In genomic region chr7:6615853-6616555, GRCh38 we compare ENCODE assay signal across 1 cellular context.
A peak's percentile ranks its signal among the peaks of the same experiment; 100 is the strongest.
TF ChIP-seq lines count a peak whose summit lies in the region.

No MANE protein-coding gene starts in this region.

TF ChIP-seq in HepG2, 621 proteins besides CTCF, POLR2A, EP300 and RAD21 (continues in another document):
- TF ChIP-seq TERF1 (CRISPR knock-in tag; IDR thresholded peaks at IDR 0.05) (no peak), TAF1 (CRISPR knock-in tag; IDR thresholded peaks at IDR 0.05) (peak; percentile 40; the same call in 1 of the 2 replicates), ZNF800 (CRISPR knock-in tag; IDR thresholded peaks at IDR 0.05) (peak; percentile 84; the same call in 1 of the 2 replicates), ATRX (CRISPR knock-in tag; IDR thresholded peaks at IDR 0.05; ENCODE audit: borderline replicate concordance) (no peak), ZNF205 (CRISPR knock-in tag; IDR thresholded peaks at IDR 0.05) (peak; percentile 96), NR0B2 (CRISPR knock-in tag; IDR thresholded peaks at IDR 0.05) (0 out of 2 replicates have a peak, but pooled peaks have one; percentile 15), GATAD2A (CRISPR knock-in tag; IDR thresholded peaks at IDR 0.05) (0 out of 2 replicates have a peak, but pooled peaks have one; percentile 33), SRSF1 (optimal IDR thresholded peaks at IDR 0.05; ENCODE audit: low read depth, low read length) (no peak), MAFG (CRISPR knock-in tag; IDR thresholded peaks at IDR 0.05) (no peak), BCLAF1 (IDR thresholded peaks at IDR 0.05) (no peak), KLF6 (CRISPR knock-in tag; IDR thresholded peaks at IDR 0.05) (peak; percentile 73; the same call in 1 of the 2 replicates), UBTF (CRISPR knock-in tag; IDR thresholded peaks at IDR 0.05) (peak; percentile 69), THAP11 (CRISPR knock-in tag; IDR thresholded peaks at IDR 0.05) (peak; percentile 42), ZNF713 (CRISPR knock-in tag; IDR thresholded peaks at IDR 0.05) (no peak), ZNF121 (CRISPR knock-in tag; IDR thresholded peaks at IDR 0.05) (0 out of 2 replicates have a peak, but pooled peaks have one; percentile 17), ZNF407 (CRISPR knock-in tag; IDR thresholded peaks at IDR 0.05; ENCODE audit: not compliant biosample characterization) (peak; percentile 59), GPN1 (CRISPR knock-in tag; IDR thresholded peaks at IDR 0.05; ENCODE audit: borderline replicate concordance) (no peak), CBX2 (IDR thresholded peaks at IDR 0.05; ENCODE audit: low read depth, low read length) (no peak), CBX2 (CRISPR knock-in tag; IDR thresholded peaks at IDR 0.05; ENCODE audit: low read depth) (no peak), PHF8 (CRISPR knock-in tag; IDR thresholded peaks at IDR 0.05) (peak; percentile 67), ZNF891 (CRISPR knock-in tag; IDR thresholded peaks at IDR 0.05) (peak; percentile 82; the same call in 1 of the 2 replicates), ISL2 (CRISPR knock-in tag; IDR thresholded peaks at IDR 0.05) (0 out of 2 replicates have a peak, but pooled peaks have one; percentile 34), GABPB1 (CRISPR knock-in tag; IDR thresholded peaks at IDR 0.05) (peak; percentile 87), PBX3 (CRISPR knock-in tag; IDR thresholded peaks at IDR 0.05; ENCODE audit: borderline replicate concordance) (peak; percentile 56; the same call in 1 of the 2 replicates), ZNF414 (CRISPR knock-in tag; IDR thresholded peaks at IDR 0.05) (no peak), AKAP8 (CRISPR knock-in tag; IDR thresholded peaks at IDR 0.05) (no peak), ZNF773 (CRISPR knock-in tag; IDR thresholded peaks at IDR 0.05; ENCODE audit: borderline replicate concordance) (0 out of 2 replicates have a peak, but pooled peaks have one; percentile 24), BHLHE40 (IDR thresholded peaks at IDR 0.05; ENCODE audit: low read length) (no peak), BCL6 (CRISPR knock-in tag; IDR thresholded peaks at IDR 0.05) (peak; percentile 45; the same call in 1 of the 2 replicates), KLF16 (CRISPR knock-in tag; IDR thresholded peaks at IDR 0.05) (peak in 1 of 2 experiments; percentile 58; a peak in 1 of 4 replicates), STAG1 (CRISPR knock-in tag; IDR thresholded peaks at IDR 0.05) (no peak; the same call in 1 of the 2 replicates), ZNF878 (CRISPR knock-in tag; IDR thresholded peaks at IDR 0.05) (no peak), DRAP1 (CRISPR knock-in tag; IDR thresholded peaks at IDR 0.05) (peak; percentile 55; the same call in 1 of the 2 replicates), PHF21A (CRISPR knock-in tag; IDR thresholded peaks at IDR 0.05) (no peak)
